Comparison of ENCODE assay signal across 8 cellular contexts in genomic region chr15:63504979-63505841, GRCh38. TPM values are rescaled to one million over a fixed set of nuclear protein-coding genes. Genes with fewer than 3 reads are reported as not detected.
DNase-seq lines count a peak whose midpoint lies in the region; ATAC-seq, FAIRE-seq and TF ChIP-seq lines count a peak whose summit lies in the region.

No MANE protein-coding gene starts in this region.

- DNase-seq in CD14-positive monocyte (ENCODE audit: low spot score) (no peak), GM19239 (ENCODE audit: insufficient read length, low spot score) (no peak), RCC 7860 (ENCODE audit: low spot score) (peak; percentile 42), adrenal gland (peak; percentile 54 to 85 (median 67)), heart right ventricle (peak; percentile 42 to 56), pancreas (peak; percentile 64 to 82 (median 73))

- intact Hi-C loops in CD14-positive monocyte (cut with micrococcal nuclease) (loop anchor here (2.0 to 10.0 kb wide), 5 partner anchors 14 to 952 kb away; no protein-coding TSS in a partner anchor), adrenal gland (cut with DNase I) (loop anchor here in 1 of 2 donors (10.0 kb wide), 1 partner anchor 50 kb away; no protein-coding TSS in a partner anchor), heart right ventricle (cut with DNase I) (loop anchor here in 7 of 10 donors (5.0 to 10.0 kb wide), 5 partner anchors 42 to 92 kb away; partner anchors contain the start of gene FBXL22 (in 6 of the 7)), pancreas (cut with DNase I) (no loop called here)

- peak in 1 of 2 donors; percentile 30 for TF ChIP-seq POLR2A in adrenal gland (IDR thresholded peaks at IDR 0.05)

- peak; percentile 91 for FAIRE-seq in GM19239 (lab: Jason Lieb, UNC)
- FAIRE-seq in RCC 7860 (lab: Jason Lieb, UNC), result no peak
- no peak for FAIRE-seq in pancreas (lab: Jason Lieb, UNC)

- H3K9me3 Mint-ChIP-seq in CD14-positive monocyte, result peaks cover 0 to 2% (median 0%) of the 10 kb centered on the region in 7 donors

- peaks cover 71% of the 10 kb centered on the region for H3K4me1 Mint-ChIP-seq in CD14-positive monocyte

- TF ChIP-seq CTCF in CD14-positive monocyte (IDR thresholded peaks at IDR 0.05) (peak; percentile 26), adrenal gland (IDR thresholded peaks at IDR 0.05) (peak in 5 of 6 experiments; percentile 31 to 54 (median 43)), heart right ventricle (IDR thresholded peaks at IDR 0.05) (peak in 4 of 9 donors; percentile 24 to 43 (median 28)), pancreas (IDR thresholded peaks at IDR 0.05) (peak in 2 of 4 donors; percentile 9 to 16)

- H3K4me1 ChIP-seq in HUES48 (ENCODE audit: control insufficient read depth, insufficient read depth, low read length) (peaks cover 23% of the 10 kb centered on the region), adrenal gland (replicated peaks in 1 of 2) (peaks cover 38 to 67% of the 10 kb centered on the region in 2 donors), heart right ventricle (peaks cover 5 to 84% (median 73%) of the 10 kb centered on the region in 9 donors), pancreas (peaks cover 45 to 68% (median 67%) of the 10 kb centered on the region in 3 donors)

- no peaks in the 10 kb centered on the region for H3K36me3 ChIP-seq in HUES48 (ENCODE audit: control insufficient read depth, insufficient read depth, low read length)
- H3K36me3 ChIP-seq in adrenal gland (replicated peaks in 1 of 2), result no peaks in the 10 kb centered on the region
- no peaks in the 10 kb centered on the region for H3K36me3 ChIP-seq in heart right ventricle
- H3K36me3 ChIP-seq in pancreas, result no peaks in the 10 kb centered on the region

- peaks cover 0 to 4% (median 0%) of the 10 kb centered on the region in 3 donors for H3K27me3 Mint-ChIP-seq in CD14-positive monocyte (ENCODE audit: low read depth in 3 of 3)

- H3K9me3 ChIP-seq in HUES48 (ENCODE audit: control insufficient read depth, insufficient read depth, low read length) (no peaks in the 10 kb centered on the region), adrenal gland (replicated peaks in 1 of 3) (no peaks in the 10 kb centered on the region), heart right ventricle (no peaks in the 10 kb centered on the region), pancreas (no peaks in the 10 kb centered on the region)

- H3K4me3 ChIP-seq in HUES48 (ENCODE audit: low read depth, low read length) (peak overlapping the region; percentile 66), adrenal gland (peak overlapping the region; percentile 58 to 97 (median 70)), heart right ventricle (peak overlapping the region; percentile 64 to 89 (median 84)), pancreas (peak overlapping the region; percentile 71 to 93 (median 80))

- ATAC-seq in heart right ventricle, result peak in 4 of 8 donors; percentile 0 to 6 (median 4)
- peak in 2 of 4 donors; percentile 14 to 18 for ATAC-seq in pancreas
- ATAC-seq in HG02678 (IDR thresholded peaks at IDR 0.05; ENCODE audit: unreplicated experiment), result no peak

- WGBS in adrenal gland, 4 donors, result 0 to 1% (median 0%) methylated on average over 15 to 79 of the region's 79 CpGs
- 0% methylated on average over 56 to 79 of the region's 79 CpGs for WGBS in heart right ventricle, 2 donors
- WGBS in pancreas, 2 donors, result 0 to 1% methylated on average over 63 to 79 of the region's 79 CpGs

- H3K27me3 ChIP-seq in HUES48 (ENCODE audit: control insufficient read depth, insufficient read depth, low read length) (peaks cover 97% of the 10 kb centered on the region), adrenal gland (no peaks in the 10 kb centered on the region), heart right ventricle (no peaks in the 10 kb centered on the region), pancreas (no peaks in the 10 kb centered on the region)

- peak overlapping the region; percentile 40 for H3K27ac ChIP-seq in HUES48 (ENCODE audit: low read depth, low read length)
- peak overlapping the region; percentile 44 to 100 (median 100) for H3K27ac ChIP-seq in adrenal gland
- H3K27ac ChIP-seq in heart right ventricle, result peak overlapping the region; percentile 77 to 100 (median 98)
- peak overlapping the region; percentile 96 to 100 (median 99) for H3K27ac ChIP-seq in pancreas

- H3K27ac Mint-ChIP-seq in CD14-positive monocyte, result peak overlapping the region; percentile 90 to 96 (median 93)

- H3K4me3 Mint-ChIP-seq in CD14-positive monocyte, result peak overlapping the region; percentile 89 to 93

- H3K36me3 Mint-ChIP-seq in CD14-positive monocyte, result peaks cover 9 to 12% of the 10 kb centered on the region in 2 donors

- peak overlapping the region; percentile 65 for H3K9ac ChIP-seq in HUES48 (ENCODE audit: low read depth, low read length)

RNA-seq across cellular contexts. Expression of gene USP3, which starts 0.8 kb away (rescaled TPM):
- polyA plus RNA-seq in CD14-positive monocyte (100 to 1,000 TPM in 1 of 2 donors, 10 to 100 TPM in 1; 91.4 to 122 TPM), adrenal gland (10 to 100 TPM; 23.0 to 30.5 (median 29.9) TPM), heart right ventricle (10 to 100 TPM in 1 of 2 donors, 1 to 10 TPM in 1; 8.4 to 15.4 TPM), pancreas (10 to 100 TPM; 28.5 to 35.8 TPM)
- total RNA-seq in adrenal gland (10 to 100 TPM; 26.4 to 49.2 (median 40.0) TPM), heart right ventricle (10 to 100 TPM; 11.4 to 23.7 (median 17.6) TPM), pancreas (10 to 100 TPM; 39.3 to 50.8 (median 43.1) TPM)

Comparison
In these comparisons a context has a peak if more than half of its experiments do, and no peak if none do; other contexts are left out.
1. DNase-seq: peak in RCC 7860 (single experiment), adrenal gland (7 of 7), heart right ventricle (2 of 2) and pancreas (6 of 6); none in CD14-positive monocyte (single experiment) and GM19239 (single experiment).
2. H3K27ac ChIP-seq: peak in every context shown above with its lines; median percentile 100 in adrenal gland; 99 in pancreas; 98 in heart right ventricle; 40 in HUES48.
3. intact Hi-C loops: an anchor here in CD14-positive monocyte (2.0 to 10.0 kb wide) and heart right ventricle (5.0 to 10.0 kb wide); none called in pancreas.
4. Peak in every context shown above with its lines, with median percentiles within 50 percentile points of each other: H3K4me3 ChIP-seq.